ENCODE assay signal across 1 cellular context in genomic region chr17:57459286-57459915, GRCh38.
TF ChIP-seq lines count a peak whose summit lies in the region.

No MANE protein-coding gene starts in this region.

TF ChIP-seq in K562, 482 proteins besides CTCF, POLR2A, EP300 and RAD21 (continued from another document and continues in another):
- TF ChIP-seq ZNF407 (IDR thresholded peaks at IDR 0.05; ENCODE audit: low read depth) (no peak), SMARCA4 (IDR thresholded peaks at IDR 0.05) (peak; percentile 76), RBFOX2 (IDR thresholded peaks at IDR 0.05; ENCODE audit: low read depth, low read length) (no peak), RB1 (IDR thresholded peaks at IDR 0.05; ENCODE audit: low read depth) (peak; percentile 10; the same call in 1 of the 2 replicates), PURB (CRISPR knock-in tag; IDR thresholded peaks at IDR 0.05; ENCODE audit: low read depth) (no peak), GTF2E2 (tag; IDR thresholded peaks at IDR 0.05) (no peak), ZNF217 (CRISPR knock-in tag; IDR thresholded peaks at IDR 0.05) (no peak), ZBTB1 (CRISPR knock-in tag; IDR thresholded peaks at IDR 0.05; ENCODE audit: borderline replicate concordance, low read depth) (no peak), IRF2 (CRISPR knock-in tag; IDR thresholded peaks at IDR 0.05) (no peak), REST (CRISPR knock-in tag; IDR thresholded peaks at IDR 0.05; ENCODE audit: low read depth) (no peak), ZNF395 (CRISPR knock-in tag; IDR thresholded peaks at IDR 0.05) (no peak; the same call in 1 of the 2 replicates), NKRF (IDR thresholded peaks at IDR 0.05; ENCODE audit: borderline replicate concordance) (no peak), NCOA2 (IDR thresholded peaks at IDR 0.05; ENCODE audit: partially characterized antibody in 2 of 2) (no peak), TAF15 (IDR thresholded peaks at IDR 0.05; ENCODE audit: low read depth, low read length) (no peak), SMAD4 (CRISPR knock-in tag; conservative IDR thresholded peaks at IDR 0.05) (peak; percentile 65; the same call in 1 of the 2 replicates), ZBTB5 (IDR thresholded peaks at IDR 0.05) (no peak), JUNB (CRISPR knock-in tag; conservative IDR thresholded peaks at IDR 0.05) (0 out of 2 replicates have a peak, but pooled peaks have one; percentile 42), MIER1 (IDR thresholded peaks at IDR 0.05; ENCODE audit: low read depth) (no peak), ZBTB26 (CRISPR knock-in tag; IDR thresholded peaks at IDR 0.05) (0 out of 2 replicates have a peak, but pooled peaks have one; percentile 35), EP400 (IDR thresholded peaks at IDR 0.05) (peak; percentile 63), ZNF408 (CRISPR knock-in tag; IDR thresholded peaks at IDR 0.05; ENCODE audit: low read depth) (no peak), ILK (tag; IDR thresholded peaks at IDR 0.05; ENCODE audit: borderline replicate concordance, low read depth) (no peak), ZNF174 (CRISPR knock-in tag; IDR thresholded peaks at IDR 0.05) (no peak), ZNF592 (IDR thresholded peaks at IDR 0.05) (peak; percentile 78), ETV5 (CRISPR knock-in tag; IDR thresholded peaks at IDR 0.05; ENCODE audit: low read depth) (peak; percentile 76), GATA2 (CRISPR knock-in tag; IDR thresholded peaks at IDR 0.05) (peak; percentile 55), GABPB1 (CRISPR knock-in tag; IDR thresholded peaks at IDR 0.05) (peak; percentile 64), SMARCC2 (IDR thresholded peaks at IDR 0.05; ENCODE audit: low read depth) (peak; percentile 63; the same call in 1 of the 2 replicates), ADNP (tag; IDR thresholded peaks at IDR 0.05) (no peak), ZBTB49 (CRISPR knock-in tag; IDR thresholded peaks at IDR 0.05; ENCODE audit: borderline replicate concordance) (no peak)
